Comparison of ENCODE assay signal across 8 cellular contexts in genomic region chr18:48932822-48933510, GRCh38. TPM values are rescaled to one million over a fixed set of nuclear protein-coding genes. Genes with fewer than 3 reads are reported as not detected.
DNase-seq lines count a peak whose midpoint lies in the region; ATAC-seq, FAIRE-seq and TF ChIP-seq lines count a peak whose summit lies in the region.

No MANE protein-coding gene starts in this region.

- intact Hi-C loops in transverse colon (cut with DNase I; ENCODE audit: low total_unique reads) = no loop called here

- H3K4me1 Mint-ChIP-seq in activated T-cell treated with anti-CD3 and anti-CD28 coated beads, Interleukin-2, amount 50 U/mL, for 72 hours (ENCODE audit: low read depth) = peaks cover 91% of the 10 kb centered on the region

- H3K4me3 Mint-ChIP-seq in activated T-cell treated with anti-CD3 and anti-CD28 coated beads, Interleukin-2, amount 50 U/mL, for 72 hours = peak overlapping the region; percentile 89 to 90

- WGBS in transverse colon (ENCODE audit: low coverage in 1 of 2), 2 donors = 38 to 55% methylated on average over 2 to 9 of the region's 10 CpGs

- H3K36me3 Mint-ChIP-seq in activated T-cell treated with anti-CD3 and anti-CD28 coated beads, Interleukin-2, amount 50 U/mL, for 72 hours (ENCODE audit: insufficient read depth in 2 of 2) = peaks cover 0 to 6% of the 10 kb centered on the region in 2 donors

- H3K27ac ChIP-seq in right atrium auricular region (peak overlapping the region; percentile 90 to 98), transverse colon (peak overlapping the region; percentile 88 to 98 (median 92))

- H3K27me3 Mint-ChIP-seq in activated T-cell treated with anti-CD3 and anti-CD28 coated beads, Interleukin-2, amount 50 U/mL, for 72 hours (ENCODE audit: low read depth) = no peaks in the 10 kb centered on the region

- H3K36me3 ChIP-seq in right atrium auricular region (no peaks in the 10 kb centered on the region), transverse colon (no peaks in the 10 kb centered on the region)

- ATAC-seq in activated T-cell treated with anti-CD3 and anti-CD28 coated beads, Interleukin-2, amount 50 U/mL, for 72 hours (replicated peaks in 1 of 2) = no peak
- ATAC-seq in HG02571 (IDR thresholded peaks at IDR 0.05; ENCODE audit: unreplicated experiment) = no peak

- no peak for TF ChIP-seq POLR2A in transverse colon (IDR thresholded peaks at IDR 0.05)

- no peak for FAIRE-seq in urothelium cell line (lab: Jason Lieb, UNC)

- TF ChIP-seq EP300 in transverse colon (IDR thresholded peaks at IDR 0.05; ENCODE audit: low read depth) = no peak

- in situ Hi-C loops in transverse colon (cut with MboI; ENCODE audit: low pct_ligation_motif_present in 1 of 4, low pct_unique_long_range_greater_than_20kb in 1 of 4, low sequenced_read_pairs in 3 of 4) = no loop called here

- H3K27me3 ChIP-seq in right atrium auricular region = no peaks in the 10 kb centered on the region
- no peaks in the 10 kb centered on the region for H3K27me3 ChIP-seq in transverse colon

- TF ChIP-seq CTCF in right atrium auricular region (IDR thresholded peaks at IDR 0.05) (no peak), transverse colon (IDR thresholded peaks at IDR 0.05) (no peak)

- peak in 1 of 2 donors; percentile 32 for DNase-seq in activated T-cell treated with anti-CD3 and anti-CD28 coated beads, Interleukin-2, amount 50 U/mL, for 72 hours
- DNase-seq in activated T-cell treated with anti-CD3 and anti-CD28 coated beads for 4 hours = no peak
- peak; percentile 62 for DNase-seq in UCSD-AML1 (lab: John Stamatoyannopoulos, UW; ENCODE audit: unreplicated experiment)
- DNase-seq in right atrium auricular region (ENCODE audit: low spot score) = no peak
- no peak for DNase-seq in transverse colon
- DNase-seq in HK-2 (ENCODE audit: unreplicated experiment) = no peak
- no peak for DNase-seq in urothelium cell line (ENCODE audit: low spot score)

- H3K9me3 ChIP-seq in right atrium auricular region (no peaks in the 10 kb centered on the region), transverse colon (no peaks in the 10 kb centered on the region)

- H3K27ac Mint-ChIP-seq in activated T-cell treated with anti-CD3 and anti-CD28 coated beads, Interleukin-2, amount 50 U/mL, for 72 hours = peak overlapping the region; percentile 93

- H3K9me3 Mint-ChIP-seq in activated T-cell treated with anti-CD3 and anti-CD28 coated beads, Interleukin-2, amount 50 U/mL, for 72 hours = no peaks in the 10 kb centered on the region

- peaks cover 0 to 100% of the 10 kb centered on the region in 2 donors for H3K4me1 ChIP-seq in right atrium auricular region
- H3K4me1 ChIP-seq in transverse colon = peaks cover 86 to 99% (median 94%) of the 10 kb centered on the region in 4 donors

- H3K4me3 ChIP-seq in right atrium auricular region (peak overlapping the region in 1 of 2 donors; percentile 19), transverse colon (no peak overlapping the region)

RNA-seq across cellular contexts. Expression of gene SMAD7, which starts 17.8 kb away (rescaled TPM):
- total RNA-seq in activated T-cell treated with anti-CD3 and anti-CD28 coated beads, Interleukin-2, amount 50 U/mL, for 72 hours = 10 to 100 TPM; 14.9 to 21.7 TPM
- total RNA-seq in right atrium auricular region (10 to 100 TPM; 55.1 to 98.1 TPM), transverse colon (100 to 1,000 TPM in 1 of 4 donors, 10 to 100 TPM in 3; 76.0 to 199 (median 77.1) TPM)
